In the genomic region with DNA sequence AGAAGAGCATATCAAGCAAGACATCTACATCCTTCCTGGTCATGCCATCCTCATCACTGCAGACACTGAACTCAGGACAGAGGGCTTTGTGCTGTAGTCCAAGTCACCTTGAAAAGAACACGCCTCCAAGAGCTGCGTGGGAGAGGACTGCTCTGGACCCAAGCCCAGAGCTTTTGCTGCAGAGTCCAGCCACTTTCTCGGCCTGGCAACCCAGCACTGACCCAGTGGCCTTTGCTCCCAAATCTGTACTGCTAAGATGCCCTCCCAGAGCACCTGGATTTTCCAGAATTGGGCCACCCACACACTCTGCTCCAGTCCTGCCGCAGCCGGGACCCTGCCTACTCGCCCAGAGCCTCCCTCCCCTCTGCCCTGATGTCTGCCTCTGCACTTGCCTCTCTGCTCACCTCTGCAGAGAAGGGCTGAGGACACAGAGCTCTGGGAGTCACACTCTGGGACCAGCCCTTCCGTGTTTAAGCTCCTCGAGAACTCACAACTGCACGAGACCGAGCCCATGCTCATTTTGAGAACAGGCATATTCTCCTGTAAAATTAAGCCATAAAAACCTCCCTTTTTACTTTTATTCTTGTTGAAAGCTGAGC, we compare ENCODE assay signal across 16 cellular contexts.
DNase-seq lines count a peak whose midpoint lies in the region; ATAC-seq, FAIRE-seq and TF ChIP-seq lines count a peak whose summit lies in the region.
"Had no signal": no experiment of that assay in that cellular context is flagged by ENCODE, and none has a peak within 500 bp of the region (broad histone marks: within the 10 kb centered on the region; RNA-seq: fewer than 3 reads in every experiment).

No MANE protein-coding gene starts in this region.

- H3K27ac ChIP-seq in liver (ENCODE audit: low read depth in 1 of 2, low read length in 2 of 2) (peak overlapping the region; percentile 11 to 54), HepG2 (ENCODE audit: extremely low read length, insufficient read depth, low read length) (no peak overlapping the region), right cardiac atrium (ENCODE audit: low read length) (no peak overlapping the region)
- H3K27ac ChIP-seq: BLaER1 treated with 17β-estradiol and CSF1 and Interleukin-3, amounts not matched to agents 10 nM and 100 nM had no signal

- H3K4me3 ChIP-seq in liver (ENCODE audit: low read depth in 1 of 3, low read length in 3 of 3) (no peak overlapping the region), HepG2 (replicated peaks in 1 of 3; ENCODE audit: insufficient read depth in 1 of 3, low read depth in 2 of 3, low read length in 3 of 3) (no peak overlapping the region), right cardiac atrium (ENCODE audit: low read length) (no peak overlapping the region)
- H3K4me3 ChIP-seq: BLaER1 treated with 17β-estradiol and CSF1 and Interleukin-3, amounts not matched to agents 10 nM and 100 nM; MG63 had no signal

- intact Hi-C loops in HepG2 (cut with micrococcal nuclease; ENCODE audit: unreplicated experiment) (no loop called here), right cardiac atrium (cut with DNase I) (no loop called here)

- TF ChIP-seq POLR2A in HepG2 (IDR thresholded peaks at IDR 0.05; ENCODE audit: insufficient read depth in 1 of 2, low read depth in 2 of 2, low read length in 2 of 2), result no peak

- H3K27me3 ChIP-seq in liver (ENCODE audit: control insufficient read depth in 4 of 4, insufficient read depth in 4 of 4, low read length in 3 of 4) (no peaks in the 10 kb centered on the region), HepG2 (ENCODE audit: control insufficient read depth in 1 of 2, insufficient read depth in 2 of 2, low read length in 2 of 2) (peaks cover 4 to 20% of the 10 kb centered on the region in 2 experiments; a peak in 4 of 5 replicates), right cardiac atrium (ENCODE audit: control insufficient read depth, insufficient read depth) (no peaks in the 10 kb centered on the region)
- H3K27me3 ChIP-seq: MG63 had no signal

- ATAC-seq in HepG2 (no peak), right cardiac atrium (peak; percentile 68 to 74), omental fat pad (ENCODE audit: low FRiP score) (peak; percentile 42), GM21360 (IDR thresholded peaks at IDR 0.05; ENCODE audit: unreplicated experiment) (no peak)
- ATAC-seq: Panc1 had no signal

- DNase-seq in HepG2 (ENCODE audit: low spot score) (no peak), right cardiac atrium (peak in 1 of 3 donors; percentile 65), omental fat pad (ENCODE audit: low spot score) (no peak), cerebellar cortex (ENCODE audit: low spot score) (no peak), GF-D8 (lab: John Stamatoyannopoulos, UW) (no peak)
- DNase-seq in stimulated activated CD4-positive, alpha-beta T cell treated with anti-CD3 and anti-CD28 coated beads, Interleukin-4, amount 100 ng/mL, for 24 hours, result no peak
- DNase-seq: 8988T, H7, MG63, NCI-H1092 treated with DMSO at 0.1 percent for 48 hours, NCI-H1694 treated with DMSO at 0.1 percent for 48 hours, NCI-H774 had no signal

- no peak for TF ChIP-seq EP300 in HepG2 (IDR thresholded peaks at IDR 0.05; ENCODE audit: low read depth in 2 of 2, low read length in 2 of 2)
- TF ChIP-seq EP300 in HepG2 (CRISPR knock-in tag; IDR thresholded peaks at IDR 0.05; ENCODE audit: borderline replicate concordance), result no peak

- POLR2A ChIA-PET in HepG2 (lab: Yijun Ruan, JAX), result no interaction called here

- WGBS in liver, result 32% methylated on average over 10 of the region's 10 CpGs
- 23% methylated on average over 7 of the region's 10 CpGs for WGBS in HepG2 (ENCODE audit: low lambda C conversion rate)
- 50% methylated on average over 10 of the region's 10 CpGs for WGBS in right cardiac atrium

- H4K20me1 ChIP-seq in HepG2 (ENCODE audit: insufficient read depth, low read length), result no peaks in the 10 kb centered on the region

- H3K9ac ChIP-seq in liver (ENCODE audit: low read depth in 1 of 2, low read length in 2 of 2) (no peak overlapping the region), HepG2 (ENCODE audit: insufficient read depth, low read depth, low read length) (no peak overlapping the region)
- H3K9ac ChIP-seq: BLaER1 treated with 17β-estradiol and CSF1 and Interleukin-3, amounts not matched to agents 10 nM and 100 nM had no signal

- BruUV-seq in HepG2 (replicated peaks; lab: Mats Ljungman, UMichigan), result no TSS peak

- H3K36me3 ChIP-seq in liver (ENCODE audit: control insufficient read depth in 4 of 4, insufficient read depth in 3 of 4, low read depth in 1 of 4, low read length in 3 of 4) (peaks cover 0 to 8% (median 7%) of the 10 kb centered on the region in 4 donors), HepG2 (replicated peaks in 1 of 2; ENCODE audit: control insufficient read depth in 1 of 2, insufficient read depth in 2 of 2, low read length in 2 of 2) (no peaks in the 10 kb centered on the region)
- H3K36me3 ChIP-seq: BLaER1 treated with 17β-estradiol and CSF1 and Interleukin-3, amounts not matched to agents 10 nM and 100 nM; MG63 had no signal

- H3K9me3 ChIP-seq in liver (ENCODE audit: control insufficient read depth in 4 of 4, low read length in 3 of 4) (no peaks in the 10 kb centered on the region), HepG2 (ENCODE audit: low read length) (no peaks in the 10 kb centered on the region), right cardiac atrium (ENCODE audit: control insufficient read depth, low read length) (no peaks in the 10 kb centered on the region)
- H3K9me3 ChIP-seq: BLaER1 treated with 17β-estradiol and CSF1 and Interleukin-3, amounts not matched to agents 10 nM and 100 nM; MG63 had no signal

- CTCF ChIA-PET in HepG2 (lab: Yijun Ruan, JAX; ENCODE audit: low intra/inter-chr PET ratio, low total read pairs), result no interaction called here

- no peak for TF ChIP-seq CTCF in liver (IDR thresholded peaks at IDR 0.05; ENCODE audit: low read depth, low read length, missing input control)
- no peak for TF ChIP-seq CTCF in HepG2 (CRISPR knock-in tag; IDR thresholded peaks at IDR 0.05)
- TF ChIP-seq CTCF in omental fat pad (IDR thresholded peaks at IDR 0.05), result no peak

- H2AFZ ChIP-seq in HepG2 (ENCODE audit: low read length), result no peak overlapping the region

- H3K4me1 ChIP-seq in liver (ENCODE audit: control insufficient read depth in 4 of 4, insufficient read depth in 4 of 4, low read length in 3 of 4) (peaks cover 16 to 51% (median 44%) of the 10 kb centered on the region in 4 donors), HepG2 (ENCODE audit: insufficient read depth, low read length) (no peaks in the 10 kb centered on the region), right cardiac atrium (ENCODE audit: control insufficient read depth, insufficient read depth, low read length) (peaks cover 12% of the 10 kb centered on the region)
- H3K4me1 ChIP-seq: BLaER1 treated with 17β-estradiol and CSF1 and Interleukin-3, amounts not matched to agents 10 nM and 100 nM had no signal

- H3K4me2 ChIP-seq in HepG2 (ENCODE audit: low read depth, low read length), result no peak overlapping the region
- H3K4me2 ChIP-seq: BLaER1 treated with 17β-estradiol and CSF1 and Interleukin-3, amounts not matched to agents 10 nM and 100 nM had no signal

- peak; percentile 50 to 58 for TF ChIP-seq RAD21 in liver (IDR thresholded peaks at IDR 0.05)
- TF ChIP-seq RAD21 in HepG2 (CRISPR knock-in tag; IDR thresholded peaks at IDR 0.05), result no peak

- no peak for FAIRE-seq in HepG2 (lab: Jason Lieb, UNC)

- in situ Hi-C loops in HepG2 (cut with HindIII; ENCODE audit: extremely low pct_ligation_motif_present, low pct_unique_long_range_greater_than_20kb), result no loop called here

- H3K79me2 ChIP-seq in HepG2 (ENCODE audit: insufficient read depth, low read length), result no peaks in the 10 kb centered on the region

TF ChIP-seq in liver, 16 proteins besides CTCF, POLR2A, EP300 and RAD21 (continues in another document):
- TF ChIP-seq SP1 (IDR thresholded peaks at IDR 0.05) (peak; percentile 75), GABPA (IDR thresholded peaks at IDR 0.05 in 1 of 2, conservative IDR thresholded peaks at IDR 0.05 in 1 of 2) (no peak), FOXA1 (IDR thresholded peaks at IDR 0.05) (no peak), YY1 (IDR thresholded peaks at IDR 0.05) (peak; percentile 63)
- TF ChIP-seq, protein P1, sequence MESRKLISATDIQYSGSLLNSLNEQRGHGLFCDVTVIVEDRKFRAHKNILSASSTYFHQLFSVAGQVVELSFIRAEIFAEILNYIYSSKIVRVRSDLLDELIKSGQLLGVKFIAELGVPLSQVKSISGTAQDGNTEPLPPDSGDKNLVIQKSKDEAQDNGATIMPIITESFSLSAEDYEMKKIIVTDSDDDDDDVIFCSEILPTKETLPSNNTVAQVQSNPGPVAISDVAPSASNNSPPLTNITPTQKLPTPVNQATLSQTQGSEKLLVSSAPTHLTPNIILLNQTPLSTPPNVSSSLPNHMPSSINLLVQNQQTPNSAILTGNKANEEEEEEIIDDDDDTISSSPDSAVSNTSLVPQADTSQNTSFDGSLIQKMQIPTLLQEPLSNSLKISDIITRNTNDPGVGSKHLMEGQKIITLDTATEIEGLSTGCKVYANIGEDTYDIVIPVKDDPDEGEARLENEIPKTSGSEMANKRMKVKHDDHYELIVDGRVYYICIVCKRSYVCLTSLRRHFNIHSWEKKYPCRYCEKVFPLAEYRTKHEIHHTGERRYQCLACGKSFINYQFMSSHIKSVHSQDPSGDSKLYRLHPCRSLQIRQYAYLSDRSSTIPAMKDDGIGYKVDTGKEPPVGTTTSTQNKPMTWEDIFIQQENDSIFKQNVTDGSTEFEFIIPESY (IDR thresholded peaks at IDR 0.05), result no peak

TF ChIP-seq in HepG2, 621 proteins besides CTCF, POLR2A, EP300 and RAD21:
- no peak for TF ChIP-seq NCOR1 (IDR thresholded peaks at IDR 0.05; ENCODE audit: borderline replicate concordance, low read length)
- TF ChIP-seq ZNF121 (CRISPR knock-in tag; IDR thresholded peaks at IDR 0.05), result no peak
- TF ChIP-seq ZNF546 (CRISPR knock-in tag; conservative IDR thresholded peaks at IDR 0.05), result no peak
- no peak for TF ChIP-seq STAT5B (CRISPR knock-in tag; IDR thresholded peaks at IDR 0.05)
- TF ChIP-seq, protein P2, sequence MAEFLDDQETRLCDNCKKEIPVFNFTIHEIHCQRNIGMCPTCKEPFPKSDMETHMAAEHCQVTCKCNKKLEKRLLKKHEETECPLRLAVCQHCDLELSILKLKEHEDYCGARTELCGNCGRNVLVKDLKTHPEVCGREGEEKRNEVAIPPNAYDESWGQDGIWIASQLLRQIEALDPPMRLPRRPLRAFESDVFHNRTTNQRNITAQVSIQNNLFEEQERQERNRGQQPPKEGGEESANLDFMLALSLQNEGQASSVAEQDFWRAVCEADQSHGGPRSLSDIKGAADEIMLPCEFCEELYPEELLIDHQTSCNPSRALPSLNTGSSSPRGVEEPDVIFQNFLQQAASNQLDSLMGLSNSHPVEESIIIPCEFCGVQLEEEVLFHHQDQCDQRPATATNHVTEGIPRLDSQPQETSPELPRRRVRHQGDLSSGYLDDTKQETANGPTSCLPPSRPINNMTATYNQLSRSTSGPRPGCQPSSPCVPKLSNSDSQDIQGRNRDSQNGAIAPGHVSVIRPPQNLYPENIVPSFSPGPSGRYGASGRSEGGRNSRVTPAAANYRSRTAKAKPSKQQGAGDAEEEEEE (CRISPR knock-in tag; IDR thresholded peaks at IDR 0.05; ENCODE audit: borderline replicate concordance), result no peak

Comparison
In these comparisons a context has a peak if more than half of its experiments do, and no peak if none do; other contexts are left out.
1. H3K27ac ChIP-seq: peak in liver (2 of 2); none in HepG2 (single experiment) and right cardiac atrium (single experiment).
2. ATAC-seq: peak in right cardiac atrium (2 of 2) and omental fat pad (single experiment); none in HepG2 (single experiment) and GM21360 (single experiment).